23 cellular contexts compared by ENCODE assay signal in genomic region chr9:121910491-121911040, GRCh38.
"Had no signal": no experiment of that assay in that cellular context is flagged by ENCODE, and none has a peak within 500 bp of the region (broad histone marks: within the 10 kb centered on the region; RNA-seq: fewer than 3 reads in every experiment).

No MANE protein-coding gene starts in this region.

- H3K36me3 ChIP-seq: lower lobe of right lung, prostate gland, right atrium auricular region, stomach, thyroid gland, vagina had no signal

- ATAC-seq: effector memory CD8-positive, alpha-beta T cell; esophagus mucosa; left ventricle myocardium superior; lower lobe of right lung; naive thymus-derived CD8-positive, alpha-beta T cell; sciatic nerve; stimulated activated effector memory CD8-positive, alpha-beta T cell treated with anti-CD3 and anti-CD28 coated beads, Interleukin-12 subunit alpha, Interleukin-12 subunit beta, amount 100 ng/mL, for 72 hours had no signal

- H3K4me3 ChIP-seq: lower lobe of right lung, prostate gland, right atrium auricular region, smooth muscle cell, stomach, thyroid gland, vagina had no signal

- H3K27ac ChIP-seq: epithelial cell of prostate, lower lobe of right lung, prostate gland, right atrium auricular region, stomach, thyroid gland, vagina had no signal

- H3K9me3 ChIP-seq: lower lobe of right lung, prostate gland, right atrium auricular region, stomach, thyroid gland, vagina had no signal

- H3K4me1 ChIP-seq: prostate gland, right atrium auricular region, thyroid gland, vagina had no signal

- H3K4me2 ChIP-seq: smooth muscle cell had no signal

- H3K27me3 ChIP-seq: right atrium auricular region, stomach, thyroid gland, vagina had no signal

- DNase-seq: cortex of kidney; effector memory CD8-positive, alpha-beta T cell; head of caudate nucleus; left ventricle myocardium superior; lower lobe of right lung; naive thymus-derived CD8-positive, alpha-beta T cell; nephron progenitor cell; nucleus accumbens; stimulated activated CD4-positive, alpha-beta T cell treated with anti-CD3 and anti-CD28 coated beads, Interleukin-12 subunit alpha, Interleukin-12 subunit beta, amount 100 ng/mL, for 4 hours; stimulated activated CD4-positive, alpha-beta T cell treated with anti-CD3 and anti-CD28 coated beads, Interleukin-1b, Interleukin-23, amount 100 ng/mL, for 48 hours; stimulated activated CD4-positive, alpha-beta T cell treated with anti-CD3 and anti-CD28 coated beads, Interleukin-4, amount 100 ng/mL, for 1 hour; stimulated activated naive CD4-positive, alpha-beta T cell treated with Interleukin-2 at 50 U/mL for 16 hours; stomach; thyroid gland; trophoblast cell had no signal
